In genomic region chr16:85615852-85616607, GRCh38 we compare ENCODE assay signal across 8 cellular contexts. TPM values are rescaled to one million over a fixed set of nuclear protein-coding genes. Genes with fewer than 3 reads are reported as not detected.
DNase-seq lines count a peak whose midpoint lies in the region; ATAC-seq, FAIRE-seq and TF ChIP-seq lines count a peak whose summit lies in the region.

No MANE protein-coding gene starts in this region.

- POLR2A ChIA-PET in endothelial cell of umbilical vein (lab: Charles Lee) = no interaction called here

- H3K4me3 ChIP-seq in endothelial cell of umbilical vein (replicated peaks in 1 of 3; ENCODE audit: insufficient read depth in 1 of 3, low read depth in 1 of 3, low read length in 3 of 3) = no peak overlapping the region
- no peak overlapping the region for H3K4me3 ChIP-seq in mucosa of descending colon

- CTCF ChIA-PET in endothelial cell of umbilical vein (lab: Charles Lee) = interaction anchor here (0.5 to 3.2 kb wide), 71 partner anchors 10 to 511 kb away, joined by 3 to 37 read pairs (median 5); partner anchors contain the start of genes CIBAR2 and GINS2

- H3K4me2 ChIP-seq in endothelial cell of umbilical vein (ENCODE audit: insufficient read depth, low read length) = no peak overlapping the region

- intact Hi-C loops in endothelial cell of umbilical vein (cut with micrococcal nuclease) (loop anchor here (2.0 to 10.0 kb wide), 2 partner anchors 311 to 341 kb away; no protein-coding TSS in a partner anchor), mucosa of descending colon (cut with DNase I, micrococcal nuclease) (no loop called here)

- H3K79me2 ChIP-seq in endothelial cell of umbilical vein (ENCODE audit: control insufficient read depth, insufficient read depth, low read length) = no peaks in the 10 kb centered on the region

- dilution Hi-C loops in endothelial cell of umbilical vein (cut with MboI; ENCODE audit: extremely low pct_ligation_motif_present, low sequenced_read_pairs) = no loop called here

- peak; percentile 97 for DNase-seq in NOMO-1 treated with dmso at 0.1 percent for 144 hours (lab: John Stamatoyannopoulos, UW; ENCODE audit: unreplicated experiment)
- DNase-seq in activated CD8-positive, alpha-beta memory T cell treated with anti-CD3 and anti-CD28 coated beads, Interleukin-2, amount 50 U/mL, for 4 hours = peak; percentile 81
- peak; percentile 49 for DNase-seq in endothelial cell of umbilical vein (ENCODE audit: low read depth, low spot score)
- peak; percentile 85 to 88 (median 86) for DNase-seq in mucosa of descending colon
- DNase-seq in stimulated activated CD8-positive, alpha-beta memory T cell treated with anti-CD3 and anti-CD28 coated beads, Interleukin-4, amount 100 ng/mL, for 1 hour (ENCODE audit: low read depth in 2 of 2, low spot score in 1 of 2) = peak; percentile 48 to 61
- DNase-seq in NCI-H2029 (lab: John Stamatoyannopoulos, UW) = no peak

- no peaks in the 10 kb centered on the region for H3K27me3 ChIP-seq in endothelial cell of umbilical vein (ENCODE audit: control insufficient read depth in 2 of 2, insufficient read depth in 2 of 2, low read length in 2 of 2)

- no peak overlapping the region for H3K9ac ChIP-seq in endothelial cell of umbilical vein (replicated peaks; ENCODE audit: extremely low read depth, insufficient read depth, low read length)

- no TSS peak for BruUV-seq in endothelial cell of umbilical vein (replicated peaks; lab: Mats Ljungman, UMichigan)

- no peaks in the 10 kb centered on the region for H3K9me1 ChIP-seq in endothelial cell of umbilical vein (replicated peaks; ENCODE audit: control insufficient read depth, extremely low read depth, insufficient read depth, low read length)

- no peaks in the 10 kb centered on the region for H4K20me1 ChIP-seq in endothelial cell of umbilical vein (replicated peaks; ENCODE audit: control insufficient read depth, extremely low read depth, insufficient read depth, low read length)

- peak; percentile 87 for FAIRE-seq in endothelial cell of umbilical vein (lab: Jason Lieb, UNC)

- ATAC-seq in HG02885 (IDR thresholded peaks at IDR 0.05; ENCODE audit: poor library complexity, unreplicated experiment) (peak; percentile 37), mucosa of descending colon (peak; percentile 19)

- no peaks in the 10 kb centered on the region for H3K9me3 ChIP-seq in endothelial cell of umbilical vein (replicated peaks; ENCODE audit: control insufficient read depth, insufficient read depth, low read length)
- H3K9me3 ChIP-seq in mucosa of descending colon = no peaks in the 10 kb centered on the region

- H3K36me3 ChIP-seq in endothelial cell of umbilical vein (ENCODE audit: control insufficient read depth in 2 of 2, extremely low read depth in 1 of 2, insufficient read depth in 2 of 2, low read length in 2 of 2) (no peaks in the 10 kb centered on the region), mucosa of descending colon (ENCODE audit: low read depth) (no peaks in the 10 kb centered on the region)

- H3K4me1 ChIP-seq in endothelial cell of umbilical vein (ENCODE audit: control insufficient read depth, extremely low read depth, insufficient read depth, low read length) = peaks cover 9% of the 10 kb centered on the region
- H3K4me1 ChIP-seq in mucosa of descending colon (ENCODE audit: low read depth) = peaks cover 46% of the 10 kb centered on the region

- no peak for TF ChIP-seq POLR2A in endothelial cell of umbilical vein (IDR thresholded peaks at IDR 0.05; ENCODE audit: low read depth, low read length)

- no peak overlapping the region for H3K27ac ChIP-seq in endothelial cell of umbilical vein (ENCODE audit: insufficient read depth, low read depth, low read length)

- H2AFZ ChIP-seq in endothelial cell of umbilical vein (ENCODE audit: low read depth, low read length) = no peak overlapping the region

- TF ChIP-seq CTCF in GM12873 (IDR thresholded peaks at IDR 0.05; ENCODE audit: insufficient read depth, low read depth, low read length, missing control alignments) (peak; percentile 99), endothelial cell of umbilical vein (IDR thresholded peaks at IDR 0.05; ENCODE audit: extremely low read depth in 1 of 2, insufficient read depth in 1 of 2, low read depth in 1 of 2, low read length in 2 of 2) (peak; percentile 90 to 97), mucosa of descending colon (IDR thresholded peaks at IDR 0.05) (peak; percentile 67)

TF ChIP-seq in endothelial cell of umbilical vein, 7 proteins besides CTCF, POLR2A, EP300 and RAD21:
- TF ChIP-seq GATA2 (IDR thresholded peaks at IDR 0.05; ENCODE audit: insufficient read depth, insufficient read length, low read depth, low read length) = no peak
- TF ChIP-seq FOS (IDR thresholded peaks at IDR 0.05; ENCODE audit: borderline replicate concordance, insufficient read depth, low read length) = no peak
- no peak for TF ChIP-seq MYC (IDR thresholded peaks at IDR 0.05; ENCODE audit: low read depth, low read length)
- TF ChIP-seq, protein P1, sequence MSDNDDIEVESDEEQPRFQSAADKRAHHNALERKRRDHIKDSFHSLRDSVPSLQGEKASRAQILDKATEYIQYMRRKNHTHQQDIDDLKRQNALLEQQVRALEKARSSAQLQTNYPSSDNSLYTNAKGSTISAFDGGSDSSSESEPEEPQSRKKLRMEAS (IDR thresholded peaks at IDR 0.05; ENCODE audit: insufficient read depth, insufficient read length) = no peak
- no peak for TF ChIP-seq POLR2AphosphoS5 (IDR thresholded peaks at IDR 0.05; ENCODE audit: insufficient read depth, low read depth, low read length)
- TF ChIP-seq EZH2 (IDR thresholded peaks at IDR 0.05; ENCODE audit: borderline replicate concordance, low read depth, low read length, severe bottlenecking) = no peak
- TF ChIP-seq JUN (IDR thresholded peaks at IDR 0.05; ENCODE audit: borderline replicate concordance, insufficient read depth, insufficient read length, low read depth) = no peak
TF ChIP-seq in endothelial cell of umbilical vein: peak in this region for 0.

RNA-seq across cellular contexts. Expression of gene GSE1, which starts 2.9 kb away (rescaled TPM):
- total RNA-seq in endothelial cell of umbilical vein = 14.2 and 18.3 TPM in 2 replicates
- polyA plus RNA-seq in endothelial cell of umbilical vein = 4.2 TPM in 2 replicates
- 3.6 and 4.2 TPM in 2 replicates for polyA plus RNA-seq in endothelial cell of umbilical vein (2011; cell fraction: cytosol; rRNA removed)
- polyA plus RNA-seq in endothelial cell of umbilical vein (2011; cell fraction: nucleus; rRNA removed) = 13.2 and 17.1 TPM in 2 replicates
- polyA plus RNA-seq in endothelial cell of umbilical vein (2012) = 9.1 and 12.3 TPM in 2 replicates
- 6.9 and 13.4 TPM in 2 replicates for polyA minus RNA-seq in endothelial cell of umbilical vein
- polyA minus RNA-seq in endothelial cell of umbilical vein (2011; cell fraction: cytosol; rRNA and poly(A)+ RNA removed) = 28.5 TPM
- 18.1 and 32.8 TPM in 2 replicates for polyA minus RNA-seq in endothelial cell of umbilical vein (2011; cell fraction: nucleus; rRNA and poly(A)+ RNA removed)
- total RNA-seq in mucosa of descending colon = 100 to 1,000 TPM; 107 to 122 (median 107) TPM
